ENCODE assay signal across 7 cellular contexts in the genomic region with DNA sequence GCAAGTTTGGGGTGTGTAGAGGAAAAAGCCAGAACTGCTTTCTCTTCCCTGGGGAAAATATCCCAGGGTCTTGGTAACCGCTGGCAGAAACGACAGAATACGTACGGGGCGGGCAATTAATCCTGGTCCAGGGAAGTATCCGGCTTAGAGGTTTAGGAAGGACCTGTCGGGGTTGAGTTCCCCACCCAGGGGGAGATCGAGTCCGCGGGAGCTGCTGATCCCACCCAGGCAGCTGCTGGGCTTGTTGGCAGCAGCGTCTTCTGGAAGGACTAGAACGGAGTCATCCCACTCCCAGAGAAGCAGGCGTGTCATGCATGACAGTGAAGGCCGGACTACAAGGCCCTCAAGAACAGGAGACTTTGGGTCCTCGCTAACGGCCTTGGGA. TPM values are rescaled to one million over a fixed set of nuclear protein-coding genes. Genes with fewer than 3 reads are reported as not detected.
DNase-seq lines count a peak whose midpoint lies in the region; ATAC-seq, FAIRE-seq and TF ChIP-seq lines count a peak whose summit lies in the region.
"Not testable (repeated sequence)": the region's sequence is repeated elsewhere in the genome, so short reads cannot be mapped to it uniquely, and the experiment has no call there.

No MANE protein-coding gene starts in this region.

- RAD21 ChIA-PET in HCT116 (lab: Charles Lee; ENCODE audit: low non-redundant PET in 1 of 2, low total read pairs in 2 of 2, uncharacterized antibody in 2 of 2, unreplicated experiment in 2 of 2) = not testable (repeated sequence)

- DNase-seq in HCT116 (ENCODE audit: low read depth, low spot score); activated CD8-positive, alpha-beta T cell treated with anti-CD3 and anti-CD28 coated beads for 36 hours; HepG2 (ENCODE audit: low spot score): not testable (repeated sequence)

- no CpG with 5 or more reads among the region's 16 CpGs for WGBS in HepG2 (ENCODE audit: low lambda C conversion rate)

- not testable (repeated sequence) for TF ChIP-seq POLR2A in HCT116 (IDR thresholded peaks at IDR 0.05; ENCODE audit: borderline replicate concordance, extremely low read depth, insufficient read depth, insufficient read length); HepG2 (IDR thresholded peaks at IDR 0.05; ENCODE audit: insufficient read depth in 1 of 2, low read depth in 2 of 2, low read length in 2 of 2)

- in situ Hi-C loops in HepG2 (cut with HindIII; ENCODE audit: extremely low pct_ligation_motif_present, low pct_unique_long_range_greater_than_20kb) = not testable (repeated sequence)

- CTCF ChIA-PET in HCT116 (lab: Charles Lee); activated CD8-positive, alpha-beta T cell treated with anti-CD3 and anti-CD28 coated beads for 36 hours (lab: Charles Lee); HepG2 (lab: Yijun Ruan, JAX; ENCODE audit: low intra/inter-chr PET ratio, low total read pairs): not testable (repeated sequence)

- BruUV-seq in HCT116 (replicated peaks; lab: Mats Ljungman, UMichigan); HepG2 (replicated peaks; lab: Mats Ljungman, UMichigan): not testable (repeated sequence)

- H3K27me3 Mint-ChIP-seq in activated CD8-positive, alpha-beta T cell treated with anti-CD3 and anti-CD28 coated beads for 36 hours = not testable (repeated sequence)

- H3K4me1 ChIP-seq in HCT116 (ENCODE audit: control insufficient read depth in 1 of 2, insufficient read depth in 2 of 2, low read length in 2 of 2) = not testable (repeated sequence)
- H3K4me1 ChIP-seq in HepG2 (ENCODE audit: insufficient read depth, low read length) = peaks cover 11% of the 10 kb centered on the region; the same call in 1 of the 2 replicates

- not testable (repeated sequence) for H2AFZ ChIP-seq in HCT116 (ENCODE audit: low read depth, low read length, poor library complexity, severe bottlenecking); HepG2 (ENCODE audit: low read length)

- not testable (repeated sequence) for H3K9me2 ChIP-seq in HCT116 (ENCODE audit: insufficient read depth)

- not testable (repeated sequence) for H3K4me2 ChIP-seq in HCT116 (ENCODE audit: low read length); HepG2 (ENCODE audit: low read depth, low read length)

- not testable (repeated sequence) for FAIRE-seq in HepG2 (lab: Jason Lieb, UNC)

- not testable (repeated sequence) for H3K9ac ChIP-seq in HCT116 (ENCODE audit: low read length); HepG2 (ENCODE audit: insufficient read depth, low read depth, low read length)

- TF ChIP-seq RAD21 in HCT116 (IDR thresholded peaks at IDR 0.05; ENCODE audit: low read depth); HepG2 (CRISPR knock-in tag; IDR thresholded peaks at IDR 0.05): not testable (repeated sequence)

- not testable (repeated sequence) for TF ChIP-seq EP300 in HepG2 (IDR thresholded peaks at IDR 0.05; ENCODE audit: low read depth in 2 of 2, low read length in 2 of 2); HepG2 (CRISPR knock-in tag; IDR thresholded peaks at IDR 0.05; ENCODE audit: borderline replicate concordance)

- not testable (repeated sequence) for H3K36me3 Mint-ChIP-seq in activated CD8-positive, alpha-beta T cell treated with anti-CD3 and anti-CD28 coated beads for 36 hours (ENCODE audit: low read depth)

- not testable (repeated sequence) for H3K4me3 Mint-ChIP-seq in activated CD8-positive, alpha-beta T cell treated with anti-CD3 and anti-CD28 coated beads for 36 hours

- POLR2A ChIA-PET in HCT116 (lab: Charles Lee); activated CD8-positive, alpha-beta T cell treated with anti-CD3 and anti-CD28 coated beads for 36 hours (lab: Charles Lee); HepG2 (lab: Yijun Ruan, JAX): not testable (repeated sequence)

- peak; percentile 24 for ATAC-seq in GM18858 (IDR thresholded peaks at IDR 0.05; ENCODE audit: unreplicated experiment)
- peak; percentile 40 for ATAC-seq in GM19455 (IDR thresholded peaks at IDR 0.05; ENCODE audit: unreplicated experiment)
- ATAC-seq in HCT116 = peak; percentile 72
- peak; percentile 34 for ATAC-seq in HG03025 (IDR thresholded peaks at IDR 0.05; ENCODE audit: low FRiP score, unreplicated experiment)
- ATAC-seq in HG03457 (IDR thresholded peaks at IDR 0.05; ENCODE audit: unreplicated experiment) = peak; percentile 33
- peak; percentile 36 for ATAC-seq in activated CD8-positive, alpha-beta T cell treated with anti-CD3 and anti-CD28 coated beads for 36 hours
- ATAC-seq in HepG2 = peak; percentile 73

- intact Hi-C loops in HCT116 (cut with micrococcal nuclease); activated CD8-positive, alpha-beta T cell treated with anti-CD3 and anti-CD28 coated beads for 36 hours (cut with micrococcal nuclease); HepG2 (cut with micrococcal nuclease; ENCODE audit: unreplicated experiment): not testable (repeated sequence)

- not testable (repeated sequence) for TF ChIP-seq CTCF in HCT116 (IDR thresholded peaks at IDR 0.05 in 2 of 3, conservative IDR thresholded peaks at IDR 0.05 in 1 of 3; ENCODE audit: borderline replicate concordance in 1 of 3, insufficient read depth in 1 of 3, low read depth in 2 of 3, low read length in 2 of 3); activated CD8-positive, alpha-beta T cell treated with anti-CD3 and anti-CD28 coated beads for 36 hours (IDR thresholded peaks at IDR 0.05); HepG2 (CRISPR knock-in tag; IDR thresholded peaks at IDR 0.05)

- H3K36me3 ChIP-seq in HCT116 (ENCODE audit: control insufficient read depth in 1 of 2, insufficient read depth in 2 of 2, low read length in 2 of 2); HepG2 (replicated peaks in 1 of 2; ENCODE audit: control insufficient read depth in 1 of 2, insufficient read depth in 2 of 2, low read length in 2 of 2): not testable (repeated sequence)

- not testable (repeated sequence) for H3K4me3 ChIP-seq in HCT116 (replicated peaks in 1 of 2; ENCODE audit: low read depth in 1 of 2, low read length in 2 of 2); HepG2 (replicated peaks in 1 of 3; ENCODE audit: insufficient read depth in 1 of 3, low read depth in 2 of 3, low read length in 3 of 3)

- not testable (repeated sequence) for H3K27ac ChIP-seq in HCT116 (ENCODE audit: low read depth, low read length); HepG2 (ENCODE audit: extremely low read length, insufficient read depth, low read length)

- not testable (repeated sequence) for H3K9me3 ChIP-seq in HCT116 (ENCODE audit: control insufficient read depth in 1 of 2, insufficient read depth in 1 of 2, low read depth in 1 of 2, low read length in 2 of 2); HepG2 (ENCODE audit: low read length)

- H3K27ac Mint-ChIP-seq in activated CD8-positive, alpha-beta T cell treated with anti-CD3 and anti-CD28 coated beads for 36 hours = not testable (repeated sequence)

- not testable (repeated sequence) for H4K20me1 ChIP-seq in HCT116 (ENCODE audit: insufficient read depth); HepG2 (ENCODE audit: insufficient read depth, low read length)

- H3K4me1 Mint-ChIP-seq in activated CD8-positive, alpha-beta T cell treated with anti-CD3 and anti-CD28 coated beads for 36 hours (ENCODE audit: low read depth) = peaks cover 11% of the 10 kb centered on the region

- not testable (repeated sequence) for H3K27me3 ChIP-seq in HCT116 (ENCODE audit: insufficient read depth, low read length); HepG2 (ENCODE audit: control insufficient read depth in 1 of 2, insufficient read depth in 2 of 2, low read length in 2 of 2)

- H3K9me3 Mint-ChIP-seq in activated CD8-positive, alpha-beta T cell treated with anti-CD3 and anti-CD28 coated beads for 36 hours = peaks cover 12% of the 10 kb centered on the region

- H3K79me2 ChIP-seq in HCT116 (ENCODE audit: insufficient read depth, low read length); HepG2 (ENCODE audit: insufficient read depth, low read length): not testable (repeated sequence)

RNA-seq across cellular contexts. Expression of a gene that starts 7.6 kb away (rescaled TPM):
- total RNA-seq in HCT116 (2021; ENCODE audit: unreplicated experiment) (32.2 TPM), HepG2 (2016; rRNA removed; fragmentation: Illumina TruSeq; extraction: Trizol) (110 and 163 TPM in 2 replicates)
- polyA plus RNA-seq in HCT116 (2012) = 25.0 and 31.1 TPM in 2 replicates
- total RNA-seq in activated CD8-positive, alpha-beta T cell treated with anti-CD3 and anti-CD28 coated beads for 36 hours = 10 to 100 TPM; 29.9 to 32.0 TPM
- total RNA-seq in HepG2 (2016; cell fraction: cytosol; rRNA removed; fragmentation: Illumina TruSeq; extraction: Trizol; ENCODE audit: low read depth) = 16.4 and 17.4 TPM in 2 replicates
- total RNA-seq in HepG2 (2016; cell fraction: insoluble cytoplasmic fraction; rRNA removed; fragmentation: Illumina TruSeq; extraction: Trizol) = 111 and 170 TPM in 2 replicates
- total RNA-seq in HepG2 (2016; cell fraction: membrane; rRNA removed; fragmentation: Illumina TruSeq; extraction: Trizol) = 31.8 and 35.9 TPM in 2 replicates
- total RNA-seq in HepG2 (2016; cell fraction: nucleus; rRNA removed; fragmentation: Illumina TruSeq; extraction: Trizol) = 50.7 and 59.2 TPM in 2 replicates
- polyA plus RNA-seq in HepG2 (2011; rRNA removed) = 57.8 and 68.7 TPM in 2 replicates
- 33.0 and 55.6 TPM in 2 replicates for polyA plus RNA-seq in HepG2 (2011; cell fraction: cytosol; rRNA removed)
- 13.9 and 18.7 TPM in 2 replicates for polyA plus RNA-seq in HepG2 (2011; cell fraction: nucleus; rRNA removed)
- 52.5 and 74.2 TPM in 2 replicates for polyA plus RNA-seq in HepG2 (2012)
- polyA plus RNA-seq in HepG2 (2016; cell fraction: cytosol; fragmentation: Illumina TruSeq; extraction: Trizol; ENCODE audit: low read depth) = 13.9 and 14.8 TPM in 2 replicates
- 142 and 152 TPM in 2 replicates for polyA plus RNA-seq in HepG2 (2016; cell fraction: insoluble cytoplasmic fraction; fragmentation: Illumina TruSeq; extraction: Trizol; ENCODE audit: low read depth)
- polyA plus RNA-seq in HepG2 (2016; cell fraction: membrane; fragmentation: Illumina TruSeq; extraction: Trizol; ENCODE audit: low read depth) = 22.0 and 26.2 TPM in 2 replicates
- 50.5 and 52.0 TPM in 2 replicates for polyA plus RNA-seq in HepG2 (2016; cell fraction: nucleus; fragmentation: Illumina TruSeq; extraction: Trizol; ENCODE audit: insufficient read depth, low read depth)
- polyA minus RNA-seq in HepG2 (2011; rRNA and poly(A)+ RNA removed; ENCODE audit: low replicate concordance) = 11.0 and 20.1 TPM in 2 replicates
- polyA minus RNA-seq in HepG2 (2011; cell fraction: cytosol; rRNA and poly(A)+ RNA removed) = 37.9 and 41.4 TPM in 2 replicates
- polyA minus RNA-seq in HepG2 (2011; cell fraction: nucleus; rRNA and poly(A)+ RNA removed) = 48.5 and 48.9 TPM in 2 replicates
